In the genomic region with DNA sequence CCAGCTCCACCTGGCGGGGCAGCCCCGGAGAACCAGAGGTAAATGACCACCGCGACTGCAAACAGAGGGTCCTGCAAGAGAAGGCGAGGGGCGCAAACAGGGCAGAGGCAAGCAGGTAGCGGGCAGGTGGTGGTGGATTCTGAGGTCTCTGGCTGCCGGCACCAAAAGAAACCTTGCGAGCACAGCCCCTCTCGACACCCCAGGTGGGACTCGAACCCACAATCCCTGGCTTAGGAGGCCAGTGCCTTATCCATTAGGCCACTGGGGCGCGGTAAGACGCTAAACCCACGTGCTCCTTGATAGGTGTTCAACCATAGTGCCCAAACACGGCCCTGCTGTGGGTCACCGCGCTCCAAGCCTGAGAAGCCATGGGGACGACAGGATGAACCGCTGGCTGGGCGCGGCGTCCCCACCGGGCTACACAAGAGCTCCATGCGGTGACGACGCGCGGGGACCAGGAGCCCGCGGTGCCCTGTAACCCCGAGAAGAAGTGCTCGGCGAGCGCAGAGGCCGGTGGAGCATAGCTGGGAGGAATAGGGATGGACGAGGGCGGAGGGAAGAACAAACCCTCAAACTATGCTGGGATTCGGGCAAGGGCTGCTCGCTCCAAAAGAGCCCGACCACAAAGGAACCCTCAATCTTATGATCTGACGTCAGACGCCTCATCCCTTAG, we compare ENCODE assay signal across 8 cellular contexts. TPM values are rescaled to one million over a fixed set of nuclear protein-coding genes. Genes with fewer than 3 reads are reported as not detected.
DNase-seq lines count a peak whose midpoint lies in the region; ATAC-seq and TF ChIP-seq lines count a peak whose summit lies in the region.

No MANE protein-coding gene starts in this region.

- peak overlapping the region; percentile 91 for H3K27ac ChIP-seq in left ventricle myocardium inferior (replicated peaks)

- TF ChIP-seq CTCF in left ventricle myocardium inferior (IDR thresholded peaks at IDR 0.05; ENCODE audit: borderline replicate concordance), result no peak
- TF ChIP-seq CTCF in type B pancreatic cell (conservative IDR thresholded peaks at IDR 0.05), result peak; percentile 39

- H3K36me3 Mint-ChIP-seq in type B pancreatic cell, result peaks cover 7% of the 10 kb centered on the region

- peak overlapping the region; percentile 100 for H3K27ac Mint-ChIP-seq in type B pancreatic cell

- DNase-seq in GDM1 (lab: John Stamatoyannopoulos, UW) (peak; percentile 88), NCI-H146 (lab: John Stamatoyannopoulos, UW) (peak; percentile 92), T-helper 1 cell (peak; percentile 32 to 90 (median 64)), amniotic epithelial cell (ENCODE audit: low read depth) (peak; percentile 75), left ventricle myocardium inferior (peak; percentile 83), posterior vena cava (ENCODE audit: low spot score) (peak; percentile 95), type B pancreatic cell (ENCODE audit: extremely low spot score, unreplicated experiment) (peak; percentile 93)

- H3K4me3 ChIP-seq in left ventricle myocardium inferior, result peak overlapping the region; percentile 82

- H3K9me3 ChIP-seq in left ventricle myocardium inferior (replicated peaks), result peaks cover 12% of the 10 kb centered on the region

- intact Hi-C loops in left ventricle myocardium inferior (cut with micrococcal nuclease), result no loop called here
- intact Hi-C loops in posterior vena cava (cut with DNase I), result loop anchor here in 1 of 2 donors (5.0 kb wide), 1 partner anchor 47 kb away; a partner anchor contains a TSS

- H3K4me1 ChIP-seq in left ventricle myocardium inferior, result peaks cover 52% of the 10 kb centered on the region

- peak overlapping the region; percentile 94 for H3K4me3 Mint-ChIP-seq in type B pancreatic cell

- peaks cover 14% of the 10 kb centered on the region for H3K36me3 ChIP-seq in left ventricle myocardium inferior

- peaks cover 17% of the 10 kb centered on the region for H3K4me1 Mint-ChIP-seq in type B pancreatic cell (ENCODE audit: unreplicated experiment)

- H3K27me3 ChIP-seq in left ventricle myocardium inferior (ENCODE audit: low read depth), result no peaks in the 10 kb centered on the region

- ATAC-seq in HG02623 (IDR thresholded peaks at IDR 0.05; ENCODE audit: unreplicated experiment), result peak; percentile 35

- H3K9me3 Mint-ChIP-seq in type B pancreatic cell, result no peaks in the 10 kb centered on the region

- peaks cover 22% of the 10 kb centered on the region for H3K27me3 Mint-ChIP-seq in type B pancreatic cell

RNA-seq across cellular contexts. Expression of a gene that starts 12.4 kb away (rescaled TPM):
- total RNA-seq in left ventricle myocardium inferior (809 TPM), posterior vena cava (100 to 1,000 TPM; 205 to 235 TPM), type B pancreatic cell (ENCODE audit: low replicate concordance) (239 and 287 TPM in 2 replicates)

RNA-seq across cellular contexts. Expression of a gene that starts 12.7 kb away (rescaled TPM):
- total RNA-seq in left ventricle myocardium inferior (23.1 TPM), posterior vena cava (10 to 100 TPM; 23.0 to 25.0 TPM), type B pancreatic cell (ENCODE audit: low replicate concordance) (22.3 and 26.1 TPM in 2 replicates)

RNA-seq across cellular contexts. Expression of a gene that starts 21.9 kb away (rescaled TPM):
- total RNA-seq in left ventricle myocardium inferior, result 50.6 TPM
- 10 to 100 TPM; 23.3 to 23.5 TPM for total RNA-seq in posterior vena cava
- 27.9 and 28.5 TPM in 2 replicates for total RNA-seq in type B pancreatic cell (ENCODE audit: low replicate concordance)

RNA-seq across cellular contexts. Expression of a gene that starts 46.9 kb away (rescaled TPM):
- 17.4 TPM for total RNA-seq in left ventricle myocardium inferior
- total RNA-seq in posterior vena cava, result 10 to 100 TPM; 17.4 to 26.0 TPM
- total RNA-seq in type B pancreatic cell (ENCODE audit: low replicate concordance), result 34.9 and 96.2 TPM in 2 replicates

RNA-seq across cellular contexts. Expression of a gene that starts 53.4 kb away (rescaled TPM):
- 8.4 TPM for total RNA-seq in left ventricle myocardium inferior
- 1 to 10 TPM; 6.1 to 8.1 TPM for total RNA-seq in posterior vena cava
- 16.4 and 42.0 TPM in 2 replicates for total RNA-seq in type B pancreatic cell (ENCODE audit: low replicate concordance)

Comparison
In these comparisons a context has a peak if more than half of its experiments do, and no peak if none do; other contexts are left out.
1. Peak in every context shown above with its lines: DNase-seq, ATAC-seq, H3K4me3 ChIP-seq and H3K27ac ChIP-seq.